Comparison of ENCODE assay signal across 17 cellular contexts in the genomic region with DNA sequence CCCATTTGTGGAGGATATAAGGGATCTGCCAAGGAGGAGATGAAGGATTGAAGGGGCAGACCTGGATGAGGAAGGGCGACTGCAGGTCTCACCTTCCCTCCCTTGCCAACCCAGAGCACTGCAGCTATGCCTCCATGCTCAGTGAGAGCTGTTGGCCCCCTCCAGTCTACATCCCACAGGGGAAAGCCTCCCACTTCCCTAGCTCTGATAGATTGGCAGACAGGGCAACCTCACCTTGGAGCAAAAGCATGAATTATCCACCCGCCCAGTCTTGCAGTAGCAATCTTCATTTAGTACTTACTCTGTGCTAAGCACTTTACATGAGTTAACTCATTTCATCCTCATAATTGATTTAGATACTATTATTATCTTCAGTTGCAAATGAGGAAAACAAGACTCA.
"Had no signal": no experiment of that assay in that cellular context is flagged by ENCODE, and none has a peak within 500 bp of the region (broad histone marks: within the 10 kb centered on the region; RNA-seq: fewer than 3 reads in every experiment).

No MANE protein-coding gene starts in this region.

- H3K4me2 ChIP-seq: SK-N-SH had no signal

- ATAC-seq: PC-3 had no signal

- DNase-seq: KBM-7; NCI-H1092; NCI-H1436; NCI-H187; NCI-H2029; NCI-H2081 treated with DMSO at 0.1 percent for 48 hours; NCI-H2171; NCI-H226; NCI-H446; NCI-H510A; NCI-H524 treated with DMSO at 0.1 percent for 48 hours; NCI-H69; NCI-H774; NK-92 treated with Interleukin-12 subunit alpha and Interleukin-12 subunit beta, amount 100 ng/mL, for 24 hours; PC-3; SK-N-SH had no signal

- H3K27ac ChIP-seq: RWPE1 had no signal

- H3K9me3 ChIP-seq: SK-N-SH had no signal

- H3K9ac ChIP-seq: SK-N-SH had no signal
